ENCODE assay signal across 1 cellular context in genomic region chr6:148892247-148892646, GRCh38.
TF ChIP-seq lines count a peak whose summit lies in the region.

No MANE protein-coding gene starts in this region.

TF ChIP-seq in H1, 55 proteins besides CTCF, POLR2A, EP300 and RAD21:
- TF ChIP-seq BRCA1 (IDR thresholded peaks at IDR 0.05; ENCODE audit: low read depth, low read length): no peak
- peak; percentile 57; the same call in 1 of the 2 replicates for TF ChIP-seq CEBPB (IDR thresholded peaks at IDR 0.05; ENCODE audit: low read depth, low read length)
- TF ChIP-seq FOSL1 (IDR thresholded peaks at IDR 0.05; ENCODE audit: insufficient read depth, low read depth, low read length): no peak
- TF ChIP-seq ATF3 (IDR thresholded peaks at IDR 0.05; ENCODE audit: insufficient read depth, low read depth, low read length): no peak
- TF ChIP-seq TEAD4 (IDR thresholded peaks at IDR 0.05; ENCODE audit: low read depth, low read length): no peak
- no peak for TF ChIP-seq KDM1A (IDR thresholded peaks at IDR 0.05; ENCODE audit: borderline replicate concordance, low read length)
- TF ChIP-seq CHD1 (IDR thresholded peaks at IDR 0.05; ENCODE audit: low read depth, low read length): no peak
